In genomic region chr16:66751135-66751991, GRCh38 we compare ENCODE assay signal across 8 cellular contexts. TPM values are rescaled to one million over a fixed set of nuclear protein-coding genes. Genes with fewer than 3 reads are reported as not detected.
A peak's percentile ranks its signal among the peaks of the same experiment; 100 is the strongest.
DNase-seq lines count a peak whose midpoint lies in the region; ATAC-seq and TF ChIP-seq lines count a peak whose summit lies in the region.

DYNC1LI2 (minus strand) TSS chr16:66751609; CDS start chr16:66751591, 18 bp downstream.

- H3K9me3 Mint-ChIP-seq in CD8-positive, alpha-beta memory T cell = no peaks in the 10 kb centered on the region

- H3K27me3 Mint-ChIP-seq in CD8-positive, alpha-beta memory T cell = peaks cover 8 to 14% of the 10 kb centered on the region in 2 donors

- H3K4me1 ChIP-seq in CD8-positive, alpha-beta memory T cell (ENCODE audit: insufficient read depth, low read length) = peaks cover 31% of the 10 kb centered on the region
- H3K4me1 ChIP-seq in OCI-LY3 (ENCODE audit: low read length) (peaks cover 21% of the 10 kb centered on the region), mononuclear cell (ENCODE audit: insufficient read depth, low read length) (peaks cover 50% of the 10 kb centered on the region)

- TF ChIP-seq CTCF in OCI-LY3 (IDR thresholded peaks at IDR 0.05; ENCODE audit: low read depth, low read length) (peak; percentile 54), epithelial cell of esophagus (IDR thresholded peaks at IDR 0.05; ENCODE audit: insufficient read depth, low read depth, low read length, missing control alignments) (peak; percentile 46)

- peak within 1 kb of the TSS; percentile 80 for H3K27ac ChIP-seq in CD8-positive, alpha-beta memory T cell (ENCODE audit: low read depth, low read length)
- H3K27ac ChIP-seq in OCI-LY3 (ENCODE audit: low read length) = peak within 1 kb of the TSS; percentile 56

- DNase-seq in CD8-positive, alpha-beta memory T cell = peak; percentile 68 to 87 (median 83)
- DNase-seq in activated T-cell treated with anti-CD3 and anti-CD28 coated beads for 24 hours (ENCODE audit: low read depth) (peak; percentile 65), epithelial cell of esophagus (ENCODE audit: low read depth) (peak; percentile 75)
- peak; percentile 42 to 57 for DNase-seq in stimulated activated CD8-positive, alpha-beta memory T cell treated with anti-CD3 and anti-CD28 coated beads, Interleukin-4, amount 100 ng/mL, for 1 hour (ENCODE audit: low read depth in 2 of 2, low spot score in 1 of 2)

- peak within 1 kb of the TSS; percentile 97 for H2AFZ ChIP-seq in OCI-LY3 (ENCODE audit: low read depth, low read length)

- peaks cover 0 to 35% (median 0%) of the 10 kb centered on the region in 3 donors for H3K36me3 Mint-ChIP-seq in CD8-positive, alpha-beta memory T cell

- H3K9me3 ChIP-seq in CD8-positive, alpha-beta memory T cell (ENCODE audit: low read length) = no peaks in the 10 kb centered on the region
- H3K9me3 ChIP-seq in OCI-LY3 (ENCODE audit: insufficient read depth, low read length) = no peaks in the 10 kb centered on the region
- no peaks in the 10 kb centered on the region for H3K9me3 ChIP-seq in mononuclear cell (ENCODE audit: low read depth, low read length)

- H3K4me1 Mint-ChIP-seq in CD8-positive, alpha-beta memory T cell = peaks cover 38 to 50% (median 45%) of the 10 kb centered on the region in 3 donors

- ATAC-seq in GM19372 (IDR thresholded peaks at IDR 0.05; ENCODE audit: low read depth, unreplicated experiment) (peak; percentile 82), HG03521 (IDR thresholded peaks at IDR 0.05; ENCODE audit: unreplicated experiment) (peak; percentile 85)

- peak within 1 kb of the TSS; percentile 81 to 98 (median 90) for H3K27ac Mint-ChIP-seq in CD8-positive, alpha-beta memory T cell

- H3K9ac ChIP-seq in OCI-LY3 (ENCODE audit: low read length) = peak within 1 kb of the TSS; percentile 92

- no peaks in the 10 kb centered on the region for H3K27me3 ChIP-seq in CD8-positive, alpha-beta memory T cell (ENCODE audit: insufficient read depth, low read length, poor library complexity, severe bottlenecking)
- H3K27me3 ChIP-seq in OCI-LY3 (ENCODE audit: low read depth, low read length) (no peaks in the 10 kb centered on the region), mononuclear cell (ENCODE audit: insufficient read depth, low read length) (peaks cover 18% of the 10 kb centered on the region)

- H4K20me1 ChIP-seq in OCI-LY3 (ENCODE audit: insufficient read depth, low read length) = peaks cover 8% of the 10 kb centered on the region

- CTCF ChIA-PET in CD8-positive, alpha-beta memory T cell (lab: Charles Lee) = interaction anchor here (0.6 to 6.0 kb wide), 16 partner anchors 10 to 347 kb away, joined by 3 to 26 read pairs (median 4); partner anchors contain the start of genes CKLF, CMTM3 and NAE1

- H3K4me3 ChIP-seq in CD8-positive, alpha-beta memory T cell (ENCODE audit: low read length) = peak within 1 kb of the TSS; percentile 83
- H3K4me3 ChIP-seq in OCI-LY3 (ENCODE audit: low read length) (peak within 1 kb of the TSS; percentile 99), epithelial cell of esophagus (ENCODE audit: low read length) (peak within 1 kb of the TSS; percentile 91), mononuclear cell (ENCODE audit: low read length) (peak within 1 kb of the TSS; percentile 97)

- H3K79me2 ChIP-seq in OCI-LY3 (ENCODE audit: low read length) = peaks cover 40% of the 10 kb centered on the region

- H3K36me3 ChIP-seq in CD8-positive, alpha-beta memory T cell (ENCODE audit: insufficient read depth, low read length) = peaks cover 4% of the 10 kb centered on the region
- H3K36me3 ChIP-seq in OCI-LY3 (replicated peaks; ENCODE audit: low read depth, low read length) = peaks cover 11% of the 10 kb centered on the region

- H3K4me3 Mint-ChIP-seq in CD8-positive, alpha-beta memory T cell = peak within 1 kb of the TSS; percentile 85 to 96 (median 92)

- POLR2A ChIA-PET in CD8-positive, alpha-beta memory T cell (lab: Charles Lee) = interaction anchor here (0.6 kb wide), 3 partner anchors 123 to 344 kb away, joined by 3 to 6 read pairs (median 5); no protein-coding TSS in a partner anchor

- H3K4me2 ChIP-seq in OCI-LY3 (ENCODE audit: low read length) = peak within 1 kb of the TSS; percentile 100

RNA-seq across cellular contexts. Expression of gene DYNC1LI2, which starts in this region (rescaled TPM):
- total RNA-seq in CD8-positive, alpha-beta memory T cell = 10 to 100 TPM; 50.5 to 53.8 TPM
- polyA plus RNA-seq in CD8-positive, alpha-beta memory T cell = 35.0 TPM
- 124 TPM for total RNA-seq in mononuclear cell

Comparison
In these comparisons a context has a peak if more than half of its experiments do, and no peak if none do; other contexts are left out.
1. Peak in every context shown above with its lines: DNase-seq, ATAC-seq, H3K4me3 ChIP-seq and H3K27ac ChIP-seq.